In genomic region chr6:168647271-168647670, GRCh38 we compare ENCODE assay signal across 18 cellular contexts.
"Had no signal": no experiment of that assay in that cellular context is flagged by ENCODE, and none has a peak within 500 bp of the region (broad histone marks: within the 10 kb centered on the region; RNA-seq: fewer than 3 reads in every experiment).

No MANE protein-coding gene starts in this region.

- H3K36me3 Mint-ChIP-seq: IgD-negative memory B cell had no signal

- H3K4me3 Mint-ChIP-seq: IgD-negative memory B cell had no signal

- DNase-seq: KBM-7, NCI-H1092, NCI-H1105 treated with DMSO at 0.1 percent for 48 hours, NCI-H1417 treated with DMSO at 0.1 percent for 48 hours, NCI-H187, NCI-H2029, NCI-H2081 treated with DMSO at 0.1 percent for 48 hours, NCI-H2171, NCI-H226, NCI-H446, NCI-H510A, NCI-H524 treated with DMSO at 0.1 percent for 48 hours, NCI-H69, NCI-H774, Right ventricle myocardium superior, RPMI8226, SIG-M5 had no signal

- H3K27ac Mint-ChIP-seq: IgD-negative memory B cell had no signal

- H3K4me1 Mint-ChIP-seq: IgD-negative memory B cell had no signal
